Comparison of ENCODE assay signal across 14 cellular contexts in genomic region chr16:14702672-14703071, GRCh38. TPM values are rescaled to one million over a fixed set of nuclear protein-coding genes. Genes with fewer than 3 reads are reported as not detected.
"Had no signal": no experiment of that assay in that cellular context is flagged by ENCODE, and none has a peak within 500 bp of the region (broad histone marks: within the 10 kb centered on the region; RNA-seq: fewer than 3 reads in every experiment).

No MANE protein-coding gene starts in this region.

RNA-seq across cellular contexts. Expression of gene NPIPA3, which starts 0.5 kb away (rescaled TPM):
- polyA plus RNA-seq: hepatocyte had no signal

RNA-seq across cellular contexts. Expression of gene PLA2G10, which starts 8.6 kb away (rescaled TPM):
- total RNA-seq: heart left ventricle; kidney epithelial cell; left lobe of liver; left ventricle myocardium superior; lung microvascular endothelial cell; mesenteric fat pad; naive thymus-derived CD8-positive, alpha-beta T cell; neural crest cell; osteoblast; sigmoid colon; spleen; suprapubic skin; thoracic aorta had no signal
- polyA plus RNA-seq: heart left ventricle; naive thymus-derived CD8-positive, alpha-beta T cell had no signal

RNA-seq across cellular contexts. Expression of gene NPIPA2, which starts 39.7 kb away (rescaled TPM):
- polyA plus RNA-seq: naive thymus-derived CD8-positive, alpha-beta T cell had no signal
